In genomic region chr9:77857513-77858298, GRCh38 we compare ENCODE assay signal across 1 cellular context.
TF ChIP-seq lines count a peak whose summit lies in the region.

No MANE protein-coding gene starts in this region.

TF ChIP-seq in H1, 55 proteins besides CTCF, POLR2A, EP300 and RAD21 (continued from another document):
- TF ChIP-seq CHD7 (IDR thresholded peaks at IDR 0.05; ENCODE audit: insufficient replicate concordance, low read length), result no peak
- TF ChIP-seq KDM1A (IDR thresholded peaks at IDR 0.05; ENCODE audit: borderline replicate concordance, low read length), result no peak
- no peak for TF ChIP-seq BRCA1 (IDR thresholded peaks at IDR 0.05; ENCODE audit: low read depth, low read length)
- TF ChIP-seq YY1 (IDR thresholded peaks at IDR 0.05; ENCODE audit: low read depth, low read length), result no peak
- no peak for TF ChIP-seq TBP (IDR thresholded peaks at IDR 0.05; ENCODE audit: low read depth, low read length)
- no peak for TF ChIP-seq EZH2 (IDR thresholded peaks at IDR 0.05; ENCODE audit: low read depth, low read length, severe bottlenecking)
- TF ChIP-seq TCF12 (IDR thresholded peaks at IDR 0.05; ENCODE audit: low read depth, low read length), result no peak
- no peak for TF ChIP-seq CBX5 (IDR thresholded peaks at IDR 0.05; ENCODE audit: low read depth, low read length)
- TF ChIP-seq TAF7 (optimal IDR thresholded peaks at IDR 0.05; ENCODE audit: borderline replicate concordance, low read depth, low read length), result no peak
